ENCODE assay signal across 27 cellular contexts in the genomic region with DNA sequence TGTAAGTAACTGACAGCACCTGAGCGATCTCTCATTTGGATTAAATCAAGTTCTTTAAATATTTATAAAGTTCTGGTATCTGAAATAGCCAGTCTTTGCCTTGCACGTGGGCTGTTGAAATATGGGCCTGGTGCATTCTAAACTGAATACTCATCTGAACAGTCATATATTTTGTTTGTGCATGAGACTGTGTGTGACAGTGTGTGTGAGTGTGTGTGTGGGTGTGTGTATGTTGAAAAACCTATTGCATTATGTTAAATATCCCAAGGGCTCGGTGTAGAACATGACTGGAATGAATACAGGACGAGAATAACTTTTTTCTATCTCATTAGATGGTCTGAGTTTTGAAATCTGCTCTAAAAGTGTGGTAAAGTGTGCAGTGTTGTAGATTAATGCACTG.
"Had no signal": no experiment of that assay in that cellular context is flagged by ENCODE, and none has a peak within 500 bp of the region (broad histone marks: within the 10 kb centered on the region; RNA-seq: fewer than 3 reads in every experiment).

No MANE protein-coding gene starts in this region.

- H3K4me3 ChIP-seq: esophagus muscularis mucosa, heart right ventricle, lower lobe of right lung, pancreas, right atrium auricular region, smooth muscle cell, thyroid gland had no signal

- H3K27me3 Mint-ChIP-seq: stimulated activated naive CD8-positive, alpha-beta T cell treated with anti-CD3 and anti-CD28 coated beads, Interleukin-15, amount 100 ng/mL, for 72 hours had no signal

- H3K27me3 ChIP-seq: esophagus muscularis mucosa, neutrophil, pancreas, right atrium auricular region, thyroid gland had no signal

- ATAC-seq: heart right ventricle; left ventricle myocardium superior; lower lobe of right lung; natural killer cell; pancreas; sciatic nerve; stimulated activated naive CD8-positive, alpha-beta T cell treated with anti-CD3 and anti-CD28 coated beads, Interleukin-15, amount 100 ng/mL, for 72 hours had no signal

- H3K9me3 ChIP-seq: esophagus muscularis mucosa, lower lobe of right lung, neutrophil, pancreas, right atrium auricular region, thyroid gland had no signal

- H3K4me1 Mint-ChIP-seq: immature natural killer cell; natural killer cell; stimulated activated naive CD8-positive, alpha-beta T cell treated with anti-CD3 and anti-CD28 coated beads, Interleukin-15, amount 100 ng/mL, for 72 hours had no signal

- H3K27ac ChIP-seq: esophagus muscularis mucosa, heart right ventricle, lower lobe of right lung, neutrophil, pancreas, right atrium auricular region, thyroid gland had no signal

- H3K4me3 Mint-ChIP-seq: immature natural killer cell; natural killer cell; neural crest cell; stimulated activated naive CD8-positive, alpha-beta T cell treated with anti-CD3 and anti-CD28 coated beads, Interleukin-15, amount 100 ng/mL, for 72 hours; type B pancreatic cell had no signal

- H3K36me3 Mint-ChIP-seq: natural killer cell, type B pancreatic cell had no signal

- H3K36me3 ChIP-seq: esophagus muscularis mucosa, heart right ventricle, lower lobe of right lung, neutrophil, pancreas, right atrium auricular region, thyroid gland had no signal

- H3K27ac Mint-ChIP-seq: immature natural killer cell, natural killer cell, type B pancreatic cell had no signal

- DNase-seq: cerebellar nuclear complex; cortex of kidney; foreskin melanocyte; glutamatergic neuron; heart right ventricle; hypothalamus; immature natural killer cell; islet precursor cell; kidney glomerular epithelial cell; left ventricle myocardium superior; lower lobe of right lung; natural killer cell; pancreas; stimulated activated CD4-positive, alpha-beta T cell treated with anti-CD3 and anti-CD28 coated beads, Interleukin-12 subunit alpha, Interleukin-12 subunit beta, amount 100 ng/mL, for 4 hours; stimulated activated CD4-positive, alpha-beta T cell treated with anti-CD3 and anti-CD28 coated beads, Interleukin-1b, Interleukin-23, amount 100 ng/mL, for 48 hours; stimulated activated CD4-positive, alpha-beta T cell treated with anti-CD3 and anti-CD28 coated beads, Interleukin-4, amount 100 ng/mL, for 1 hour; stimulated activated CD8-positive, alpha-beta memory T cell treated with anti-CD3 and anti-CD28 coated beads, Interleukin-4, amount 100 ng/mL, for 48 hours; stimulated activated naive CD4-positive, alpha-beta T cell; stimulated activated naive CD8-positive, alpha-beta T cell treated with anti-CD3 and anti-CD28 coated beads, Interleukin-15, amount 100 ng/mL, for 72 hours; thyroid gland had no signal

- H3K4me2 ChIP-seq: smooth muscle cell had no signal

- H3K4me1 ChIP-seq: esophagus muscularis mucosa, heart right ventricle, lower lobe of right lung, pancreas, right atrium auricular region, thyroid gland had no signal
